In genomic region chr20:38261054-38261390, GRCh38 we compare ENCODE assay signal across 12 cellular contexts. TPM values are rescaled to one million over a fixed set of nuclear protein-coding genes. Genes with fewer than 3 reads are reported as not detected.
DNase-seq lines count a peak whose midpoint lies in the region; ATAC-seq and TF ChIP-seq lines count a peak whose summit lies in the region.
"Had no signal": no experiment of that assay in that cellular context is flagged by ENCODE, and none has a peak within 500 bp of the region (broad histone marks: within the 10 kb centered on the region; RNA-seq: fewer than 3 reads in every experiment).

No MANE protein-coding gene starts in this region.

- H3K4me1 ChIP-seq in adipocyte (ENCODE audit: control insufficient read depth, insufficient read depth, low read length) = peaks cover 11% of the 10 kb centered on the region
- H3K4me1 ChIP-seq in prostate gland (replicated peaks) = no peaks in the 10 kb centered on the region
- H3K4me1 ChIP-seq: adrenal gland had no signal

- DNase-seq in BJ (ENCODE audit: low read depth) = no peak
- no peak for DNase-seq in adipocyte (ENCODE audit: low read depth)
- no peak for DNase-seq in fibroblast of pulmonary artery (ENCODE audit: low read depth)
- no peak for DNase-seq in prostate gland (ENCODE audit: low spot score)
- DNase-seq in NCI-H146 (lab: John Stamatoyannopoulos, UW) = no peak
- DNase-seq in activated naive CD4-positive, alpha-beta T cell treated with anti-CD3 and anti-CD28 coated beads, Interleukin-2, amount 50 U/mL, for 72 hours (ENCODE audit: low spot score in 2 of 2) = no peak
- no peak for DNase-seq in OCI-M1 (lab: John Stamatoyannopoulos, UW)
- no peak for DNase-seq in putamen (ENCODE audit: low spot score)
- DNase-seq: adrenal gland, NCI-H2029 had no signal

- CTCF ChIA-PET in BJ (lab: Yijun Ruan, JAX) = no interaction called here

- 47% methylated on average over 8 of the region's 8 CpGs for WGBS in prostate gland

- H3K27ac Mint-ChIP-seq in activated naive CD4-positive, alpha-beta T cell treated with anti-CD3 and anti-CD28 coated beads, Interleukin-2, amount 50 U/mL, for 72 hours = no peak overlapping the region

- no peak for TF ChIP-seq POLR2A in prostate gland (IDR thresholded peaks at IDR 0.05)

- peaks cover 0 to 4% of the 10 kb centered on the region in 2 donors for H3K36me3 Mint-ChIP-seq in activated naive CD4-positive, alpha-beta T cell treated with anti-CD3 and anti-CD28 coated beads, Interleukin-2, amount 50 U/mL, for 72 hours

- no peaks in the 10 kb centered on the region for H3K9me3 Mint-ChIP-seq in activated naive CD4-positive, alpha-beta T cell treated with anti-CD3 and anti-CD28 coated beads, Interleukin-2, amount 50 U/mL, for 72 hours

- H3K27me3 ChIP-seq in BJ (ENCODE audit: control insufficient read depth, insufficient read depth, low read length) (no peaks in the 10 kb centered on the region), adipocyte (replicated peaks; ENCODE audit: control insufficient read depth, insufficient read depth, low read length) (no peaks in the 10 kb centered on the region), prostate gland (replicated peaks; ENCODE audit: insufficient read depth) (no peaks in the 10 kb centered on the region)
- H3K27me3 ChIP-seq: BLaER1 had no signal

- no peak for ATAC-seq in activated naive CD4-positive, alpha-beta T cell treated with anti-CD3 and anti-CD28 coated beads, Interleukin-2, amount 50 U/mL, for 72 hours

- POLR2A ChIA-PET in BJ (lab: Charles Lee) = no interaction called here

- H3K4me3 ChIP-seq in BJ (ENCODE audit: low read depth, low read length) (peak overlapping the region; percentile 56), adipocyte (ENCODE audit: low read length) (peak overlapping the region; percentile 57), fibroblast of pulmonary artery (replicated peaks; ENCODE audit: low read depth, low read length) (peak overlapping the region; percentile 28), prostate gland (peak overlapping the region; percentile 32 to 33)
- H3K4me3 ChIP-seq: BLaER1 had no signal

- no peaks in the 10 kb centered on the region for H3K9me3 ChIP-seq in adipocyte (ENCODE audit: control insufficient read depth, low read length)
- no peaks in the 10 kb centered on the region for H3K9me3 ChIP-seq in prostate gland
- H3K9me3 ChIP-seq: adrenal gland, BLaER1 had no signal

- H3K27ac ChIP-seq in prostate gland = peak overlapping the region; percentile 75 to 84
- H3K27ac ChIP-seq: BLaER1 had no signal

- no peaks in the 10 kb centered on the region for H3K36me3 ChIP-seq in BJ (ENCODE audit: control insufficient read depth, insufficient read depth, low read length)
- H3K36me3 ChIP-seq in adipocyte (ENCODE audit: control insufficient read depth, insufficient read depth, low read length, severe bottlenecking) = no peaks in the 10 kb centered on the region
- no peaks in the 10 kb centered on the region for H3K36me3 ChIP-seq in prostate gland
- H3K36me3 ChIP-seq: adrenal gland, BLaER1 had no signal

- no peak for TF ChIP-seq CTCF in BJ (IDR thresholded peaks at IDR 0.05; ENCODE audit: insufficient read depth, low read depth, low read length)
- TF ChIP-seq CTCF in fibroblast of pulmonary artery (IDR thresholded peaks at IDR 0.05; ENCODE audit: low read length, missing control alignments) = no peak
- no peak for TF ChIP-seq CTCF in prostate gland (IDR thresholded peaks at IDR 0.05)

- H3K9ac ChIP-seq in adipocyte (ENCODE audit: low read length) = no peak overlapping the region
- H3K9ac ChIP-seq: BLaER1 had no signal

- intact Hi-C loops in prostate gland (cut with DNase I) = no loop called here

RNA-seq across cellular contexts. Expression of gene KIAA1755, which starts 0.5 kb away (rescaled TPM):
- 5.3 and 9.7 TPM in 2 replicates for polyA plus RNA-seq in BJ (2011; rRNA removed)
- polyA minus RNA-seq in BJ (2011; rRNA and poly(A)+ RNA removed) = 7.9 TPM in 2 replicates
- total RNA-seq in prostate gland = 10 to 100 TPM in 1 of 2 donors, 1 to 10 TPM in 1; 5.0 to 10.8 TPM
- not detected for total RNA-seq in activated naive CD4-positive, alpha-beta T cell treated with anti-CD3 and anti-CD28 coated beads, Interleukin-2, amount 50 U/mL, for 72 hours

RNA-seq across cellular contexts. Expression of gene BPI, which starts 42.9 kb away (rescaled TPM):
- 0.69 and 1.1 TPM in 2 replicates for polyA plus RNA-seq in BJ (2011; rRNA removed)
- polyA minus RNA-seq in BJ (2011; rRNA and poly(A)+ RNA removed) = 0.38 TPM in 1 of 2 replicates, not detected in the other
- total RNA-seq in prostate gland = 1 to 10 TPM in 1 of 2 donors, under 1 TPM in 1; 0.41 to 4.5 TPM
- total RNA-seq in activated naive CD4-positive, alpha-beta T cell treated with anti-CD3 and anti-CD28 coated beads, Interleukin-2, amount 50 U/mL, for 72 hours = not detected
- total RNA-seq: epithelial cell of proximal tubule had no signal

Comparison
In these comparisons a context has a peak if more than half of its experiments do, and no peak if none do; other contexts are left out.
1. RNA of gene KIAA1755, which starts 0.5 kb away (total RNA-seq): 5.0 to 10.8 TPM in prostate gland; not detected in activated naive CD4-positive, alpha-beta T cell treated with anti-CD3 and anti-CD28 coated beads, Interleukin-2, amount 50 U/mL, for 72 hours; every median in the first group is over 4 times any median in the second.
2. Peak in every context shown above with its lines, with median percentiles within 50 percentile points of each other: H3K4me3 ChIP-seq.